In genomic region chr9:134403682-134404301, GRCh38 we compare ENCODE assay signal across 8 cellular contexts.
DNase-seq lines count a peak whose midpoint lies in the region; ATAC-seq and TF ChIP-seq lines count a peak whose summit lies in the region.

No MANE protein-coding gene starts in this region.

- DNase-seq in NB4 (ENCODE audit: low read depth) (peak; percentile 97), left ventricle myocardium inferior (peak; percentile 87), middle frontal gyrus (ENCODE audit: extremely low spot score, low spot score) (no peak)
- peak; percentile 57 for DNase-seq in activated naive CD8-positive, alpha-beta T cell treated with anti-CD3 and anti-CD28 coated beads, Interleukin-2, amount 10 ng/mL, durations not matched to agents 7 days and 5 days

- peak overlapping the region; percentile 88 to 100 (median 96) for H3K4me2 ChIP-seq in BLaER1 treated with 17β-estradiol and CSF1 and Interleukin-3, amounts not matched to agents 10 nM and 100 nM

- H3K36me3 ChIP-seq in BLaER1 treated with 17β-estradiol and CSF1 and Interleukin-3, amounts not matched to agents 10 nM and 100 nM = peaks cover 8 to 36% (median 18%) of the 10 kb centered on the region in 11 experiments; a peak in 21 of 22 replicates
- peaks cover 8% of the 10 kb centered on the region for H3K36me3 ChIP-seq in left ventricle myocardium inferior

- H3K9ac ChIP-seq in BLaER1 treated with 17β-estradiol and CSF1 and Interleukin-3, amounts not matched to agents 10 nM and 100 nM = peak overlapping the region; percentile 26 to 75 (median 61); a peak in 18 of 22 replicates

- peaks cover 0 to 5% (median 0%) of the 10 kb centered on the region in 11 experiments; a peak in 1 of 22 replicates for H3K27me3 ChIP-seq in BLaER1 treated with 17β-estradiol and CSF1 and Interleukin-3, amounts not matched to agents 10 nM and 100 nM
- no peaks in the 10 kb centered on the region for H3K27me3 ChIP-seq in left ventricle myocardium inferior (ENCODE audit: low read depth)

- TF ChIP-seq CTCF in NB4 (IDR thresholded peaks at IDR 0.05; ENCODE audit: low read depth, low read length) = no peak
- TF ChIP-seq CTCF in left ventricle myocardium inferior (IDR thresholded peaks at IDR 0.05; ENCODE audit: borderline replicate concordance) = no peak

- TF ChIP-seq POLR2A in NB4 (IDR thresholded peaks at IDR 0.05; ENCODE audit: extremely low read depth, insufficient read length) = no peak

- POLR2A ChIA-PET in activated naive CD8-positive, alpha-beta T cell treated with anti-CD3 and anti-CD28 coated beads, Interleukin-2, amount 10 ng/mL, durations not matched to agents 7 days and 5 days (lab: Charles Lee) = interaction anchor here (1.3 to 1.6 kb wide), 3 partner anchors 8 to 12 kb away, joined by 3 to 5 read pairs (median 5); no protein-coding TSS in a partner anchor

- H3K27ac ChIP-seq in BLaER1 treated with 17β-estradiol and CSF1 and Interleukin-3, amounts not matched to agents 10 nM and 100 nM = peak overlapping the region in 10 of 11 experiments; percentile 11 to 91 (median 74); a peak in 17 of 22 replicates
- peak overlapping the region; percentile 92 for H3K27ac ChIP-seq in left ventricle myocardium inferior (replicated peaks)

- H3K27me3 Mint-ChIP-seq in activated naive CD8-positive, alpha-beta T cell treated with anti-CD3 and anti-CD28 coated beads, Interleukin-2, amount 10 ng/mL, durations not matched to agents 7 days and 5 days = peaks cover 12% of the 10 kb centered on the region
- no peaks in the 10 kb centered on the region for H3K27me3 Mint-ChIP-seq in stimulated activated memory B cell treated with anti-CD40 and anti-IgM and Interleukin-4, amounts not matched to agents 10 μg/mL and 1 μg/mL and 100 μg/mL, for 72 hours

- H3K9me3 ChIP-seq in BLaER1 treated with 17β-estradiol and CSF1 and Interleukin-3, amounts not matched to agents 10 nM and 100 nM (replicated peaks in 1 of 11) = peaks cover 6 to 10% (median 8%) of the 10 kb centered on the region in 11 experiments
- H3K9me3 ChIP-seq in left ventricle myocardium inferior (replicated peaks) = peaks cover 8% of the 10 kb centered on the region

- H3K4me1 Mint-ChIP-seq in activated naive CD8-positive, alpha-beta T cell treated with anti-CD3 and anti-CD28 coated beads, Interleukin-2, amount 10 ng/mL, durations not matched to agents 7 days and 5 days = peaks cover 25% of the 10 kb centered on the region
- peaks cover 59% of the 10 kb centered on the region for H3K4me1 Mint-ChIP-seq in stimulated activated memory B cell treated with anti-CD40 and anti-IgM and Interleukin-4, amounts not matched to agents 10 μg/mL and 1 μg/mL and 100 μg/mL, for 72 hours

- peaks cover 47 to 100% (median 97%) of the 10 kb centered on the region in 11 experiments; a peak in 21 of 22 replicates for H4K20me1 ChIP-seq in BLaER1 treated with 17β-estradiol and CSF1 and Interleukin-3, amounts not matched to agents 10 nM and 100 nM

- H3K27ac Mint-ChIP-seq in activated naive CD8-positive, alpha-beta T cell treated with anti-CD3 and anti-CD28 coated beads, Interleukin-2, amount 10 ng/mL, durations not matched to agents 7 days and 5 days = peak overlapping the region; percentile 63
- peak overlapping the region; percentile 69 for H3K27ac Mint-ChIP-seq in stimulated activated memory B cell treated with anti-CD40 and anti-IgM and Interleukin-4, amounts not matched to agents 10 μg/mL and 1 μg/mL and 100 μg/mL, for 72 hours

- peak overlapping the region; percentile 42 for H3K4me3 Mint-ChIP-seq in activated naive CD8-positive, alpha-beta T cell treated with anti-CD3 and anti-CD28 coated beads, Interleukin-2, amount 10 ng/mL, durations not matched to agents 7 days and 5 days
- no peak overlapping the region for H3K4me3 Mint-ChIP-seq in stimulated activated memory B cell treated with anti-CD40 and anti-IgM and Interleukin-4, amounts not matched to agents 10 μg/mL and 1 μg/mL and 100 μg/mL, for 72 hours

- peaks cover 85 to 100% (median 97%) of the 10 kb centered on the region in 10 experiments for H3K4me1 ChIP-seq in BLaER1 treated with 17β-estradiol and CSF1 and Interleukin-3, amounts not matched to agents 10 nM and 100 nM
- peaks cover 94% of the 10 kb centered on the region for H3K4me1 ChIP-seq in left ventricle myocardium inferior

- no peaks in the 10 kb centered on the region for H3K9me3 Mint-ChIP-seq in activated naive CD8-positive, alpha-beta T cell treated with anti-CD3 and anti-CD28 coated beads, Interleukin-2, amount 10 ng/mL, durations not matched to agents 7 days and 5 days
- H3K9me3 Mint-ChIP-seq in stimulated activated memory B cell treated with anti-CD40 and anti-IgM and Interleukin-4, amounts not matched to agents 10 μg/mL and 1 μg/mL and 100 μg/mL, for 72 hours = peaks cover 4% of the 10 kb centered on the region

- H3K4me3 ChIP-seq in BLaER1 treated with 17β-estradiol and CSF1 and Interleukin-3, amounts not matched to agents 10 nM and 100 nM = peak overlapping the region in 5 of 10 experiments; percentile 11 to 61 (median 40); a peak in 9 of 20 replicates
- H3K4me3 ChIP-seq in NB4 (ENCODE audit: low read depth, low read length) = no peak overlapping the region
- peak overlapping the region; percentile 32 for H3K4me3 ChIP-seq in left ventricle myocardium inferior

- intact Hi-C loops in left ventricle myocardium inferior (cut with micrococcal nuclease) = no loop called here

- peak; percentile 28 for ATAC-seq in activated naive CD8-positive, alpha-beta T cell treated with anti-CD3 and anti-CD28 coated beads, Interleukin-2, amount 10 ng/mL, durations not matched to agents 7 days and 5 days (ENCODE audit: low read depth)
- ATAC-seq in stimulated activated memory B cell treated with anti-CD40 and anti-IgM and Interleukin-4, amounts not matched to agents 10 μg/mL and 1 μg/mL and 100 μg/mL, for 72 hours = no peak
- no peak for ATAC-seq in GM21447 (IDR thresholded peaks at IDR 0.05; ENCODE audit: unreplicated experiment)
- ATAC-seq in GM21737 (IDR thresholded peaks at IDR 0.05; ENCODE audit: unreplicated experiment) = no peak

- no peaks in the 10 kb centered on the region for H3K36me3 Mint-ChIP-seq in activated naive CD8-positive, alpha-beta T cell treated with anti-CD3 and anti-CD28 coated beads, Interleukin-2, amount 10 ng/mL, durations not matched to agents 7 days and 5 days
- no peaks in the 10 kb centered on the region for H3K36me3 Mint-ChIP-seq in stimulated activated memory B cell treated with anti-CD40 and anti-IgM and Interleukin-4, amounts not matched to agents 10 μg/mL and 1 μg/mL and 100 μg/mL, for 72 hours
